ENCODE assay signal across 8 cellular contexts in genomic region chr16:24036038-24036543, GRCh38.
"Had no signal": no experiment of that assay in that cellular context is flagged by ENCODE, and none has a peak within 500 bp of the region (broad histone marks: within the 10 kb centered on the region; RNA-seq: fewer than 3 reads in every experiment).

No MANE protein-coding gene starts in this region.

- H3K27ac ChIP-seq: colonic mucosa, epithelial cell of prostate, gastroesophageal sphincter, neutrophil, tibial artery, vagina had no signal

- H3K4me1 ChIP-seq: colonic mucosa, tibial artery, vagina had no signal

- DNase-seq: left ventricle myocardium superior, tibial artery had no signal

- H3K36me3 ChIP-seq: colonic mucosa, gastroesophageal sphincter, tibial artery, vagina had no signal

- H3K9me3 ChIP-seq: colonic mucosa, gastroesophageal sphincter, neutrophil, tibial artery, vagina had no signal

- ATAC-seq: gastroesophageal sphincter had no signal

- H3K27me3 ChIP-seq: colonic mucosa, neutrophil, vagina had no signal

- H3K4me3 ChIP-seq: colonic mucosa, gastroesophageal sphincter, skin epidermis, tibial artery, vagina had no signal
